ENCODE assay signal across 10 cellular contexts in genomic region chr11:69588270-69588669, GRCh38. TPM values are rescaled to one million over a fixed set of nuclear protein-coding genes. Genes with fewer than 3 reads are reported as not detected.
A peak's percentile ranks its signal among the peaks of the same experiment; 100 is the strongest.
DNase-seq lines count a peak whose midpoint lies in the region; ATAC-seq and TF ChIP-seq lines count a peak whose summit lies in the region.
"Had no signal": no experiment of that assay in that cellular context is flagged by ENCODE, and none has a peak within 500 bp of the region (broad histone marks: within the 10 kb centered on the region; RNA-seq: fewer than 3 reads in every experiment).

No MANE protein-coding gene starts in this region.

- H3K27me3 ChIP-seq in kidney epithelial cell (ENCODE audit: control insufficient read depth, insufficient read depth, low read length) = no peaks in the 10 kb centered on the region
- peaks cover 0 to 9% (median 0%) of the 10 kb centered on the region in 45 donors for H3K27me3 ChIP-seq in dorsolateral prefrontal cortex

- intact Hi-C loops in dorsolateral prefrontal cortex (cut with DNase I) = no loop called here

- H3K36me3 ChIP-seq in kidney epithelial cell (ENCODE audit: control insufficient read depth, insufficient read depth, low read length) = no peaks in the 10 kb centered on the region

- TF ChIP-seq CTCF in kidney epithelial cell (IDR thresholded peaks at IDR 0.05; ENCODE audit: insufficient read depth, low read length, poor library complexity, severe bottlenecking) (peak; percentile 26), dorsolateral prefrontal cortex (IDR thresholded peaks at IDR 0.05 in 54 of 56, conservative IDR thresholded peaks at IDR 0.05 in 2 of 56; ENCODE audit: low read depth in 1 of 56, partially characterized antibody in 56 of 56) (no peak)

- DNase-seq in AG08395 (ENCODE audit: low spot score) (peak; percentile 76), HS-27A (ENCODE audit: low read depth) (peak; percentile 75), astrocyte of the hippocampus (ENCODE audit: low read depth, low spot score) (peak; percentile 31), kidney epithelial cell (ENCODE audit: low read depth) (no peak), dorsolateral prefrontal cortex (no peak), COLO829 (ENCODE audit: low spot score) (no peak), SHP77 (lab: John Stamatoyannopoulos, UW) (no peak)
- DNase-seq: activated T-cell treated with anti-CD3 and anti-CD28 coated beads, Interleukin-2, amount 50 U/mL, for 24 hours; NCI-H1092 had no signal

- H3K4me3 ChIP-seq in kidney epithelial cell (ENCODE audit: low read depth, low read length) = no peak overlapping the region
- H3K4me3 ChIP-seq in dorsolateral prefrontal cortex = no peak overlapping the region

- ATAC-seq in GM18498 (IDR thresholded peaks at IDR 0.05; ENCODE audit: unreplicated experiment) = no peak

- no peak overlapping the region for H3K27ac ChIP-seq in dorsolateral prefrontal cortex

RNA-seq across cellular contexts. Expression of gene CCND1, which starts 52.7 kb away (rescaled TPM):
- total RNA-seq in kidney epithelial cell (378 and 432 TPM in 2 replicates), dorsolateral prefrontal cortex (10 to 100 TPM; 12.7 to 68.0 (median 31.1) TPM)

Comparison
In these comparisons a context has a peak if more than half of its experiments do, and no peak if none do; other contexts are left out.
1. DNase-seq: peak in AG08395 (single experiment), HS-27A (single experiment) and astrocyte of the hippocampus (single experiment); none in kidney epithelial cell (single experiment), dorsolateral prefrontal cortex (0 of 10), COLO829 (single experiment) and SHP77 (0 of 2).